22 cellular contexts compared by ENCODE assay signal in genomic region chr19:38273499-38273898, GRCh38. TPM values are rescaled to one million over a fixed set of nuclear protein-coding genes. Genes with fewer than 3 reads are reported as not detected.
DNase-seq lines count a peak whose midpoint lies in the region; ATAC-seq, FAIRE-seq and TF ChIP-seq lines count a peak whose summit lies in the region.
"Had no signal": no experiment of that assay in that cellular context is flagged by ENCODE, and none has a peak within 500 bp of the region (broad histone marks: within the 10 kb centered on the region; RNA-seq: fewer than 3 reads in every experiment).

No MANE protein-coding gene starts in this region.

- peaks cover 9% of the 10 kb centered on the region; the same call in 1 of the 2 replicates for H3F3A ChIP-seq in GM23338 (replicated peaks; ENCODE audit: low read depth)

- H4K20me1 ChIP-seq in GM23338 (replicated peaks; ENCODE audit: insufficient read depth), result peaks cover 76% of the 10 kb centered on the region
- H4K20me1 ChIP-seq in HepG2 (ENCODE audit: insufficient read depth, low read length), result no peaks in the 10 kb centered on the region

- no peak overlapping the region for H3K9ac ChIP-seq in HepG2 (ENCODE audit: insufficient read depth, low read depth, low read length)

- in situ Hi-C loops in HepG2 (cut with HindIII; ENCODE audit: extremely low pct_ligation_motif_present, low pct_unique_long_range_greater_than_20kb), result no loop called here

- H2AFZ ChIP-seq in GM23338 (no peak overlapping the region), HepG2 (ENCODE audit: low read length) (no peak overlapping the region)

- no peak overlapping the region for H3K4me3 ChIP-seq in GM23338
- H3K4me3 ChIP-seq in Peyer's patch, result no peak overlapping the region
- H3K4me3 ChIP-seq in HepG2 (replicated peaks in 1 of 3; ENCODE audit: insufficient read depth in 1 of 3, low read depth in 2 of 3, low read length in 3 of 3), result no peak overlapping the region
- H3K4me3 ChIP-seq: right atrium auricular region, testis had no signal

- TF ChIP-seq RAD21 in HepG2 (CRISPR knock-in tag; IDR thresholded peaks at IDR 0.05), result no peak

- H3K27me3 Mint-ChIP-seq in GM23338 (ENCODE audit: insufficient read depth, low read depth, poor library complexity), result no peaks in the 10 kb centered on the region
- H3K27me3 Mint-ChIP-seq: activated CD4-positive, alpha-beta T cell treated with anti-CD3 and anti-CD28 coated beads for 36 hours had no signal

- H3K36me3 ChIP-seq in GM23338 (ENCODE audit: insufficient read depth) (no peaks in the 10 kb centered on the region), Peyer's patch (no peaks in the 10 kb centered on the region), HepG2 (replicated peaks in 1 of 2; ENCODE audit: control insufficient read depth in 1 of 2, insufficient read depth in 2 of 2, low read length in 2 of 2) (no peaks in the 10 kb centered on the region)
- H3K36me3 ChIP-seq: neutrophil, right atrium auricular region had no signal

- no peak overlapping the region for H3K4me2 ChIP-seq in GM23338
- H3K4me2 ChIP-seq in HepG2 (ENCODE audit: low read depth, low read length), result no peak overlapping the region

- H3K27ac ChIP-seq in GM23338 (ENCODE audit: low read depth) (peak overlapping the region; percentile 56; the same call in 1 of the 2 replicates), Peyer's patch (peak overlapping the region in 3 of 4 donors; percentile 47 to 84 (median 78)), HepG2 (ENCODE audit: extremely low read length, insufficient read depth, low read length) (no peak overlapping the region)
- H3K27ac ChIP-seq: neutrophil, right atrium auricular region, testis had no signal

- ATAC-seq in GM23338 (no peak), HepG2 (no peak), GM18519 (IDR thresholded peaks at IDR 0.05; ENCODE audit: low FRiP score, unreplicated experiment) (no peak)
- ATAC-seq: activated CD4-positive, alpha-beta T cell treated with anti-CD3 and anti-CD28 coated beads for 36 hours; activated naive CD4-positive, alpha-beta T cell treated with anti-CD3 and anti-CD28 coated beads, Interleukin-2, amount 50 U/mL, for 72 hours; CD8-positive, alpha-beta T cell; left cardiac atrium had no signal

- POLR2A ChIA-PET in HepG2 (lab: Yijun Ruan, JAX), result no interaction called here

- no peak for FAIRE-seq in HepG2 (lab: Jason Lieb, UNC)
- FAIRE-seq: H54 had no signal

- H3K9me2 ChIP-seq in GM23338 (ENCODE audit: insufficient read depth), result no peaks in the 10 kb centered on the region

- no peak overlapping the region for H3K4me3 Mint-ChIP-seq in GM23338
- H3K4me3 Mint-ChIP-seq: activated CD4-positive, alpha-beta T cell treated with anti-CD3 and anti-CD28 coated beads for 36 hours; CD8-positive, alpha-beta T cell had no signal

- H3K79me2 ChIP-seq in GM23338 (replicated peaks; ENCODE audit: insufficient read depth) (peaks cover 100% of the 10 kb centered on the region), HepG2 (ENCODE audit: insufficient read depth, low read length) (no peaks in the 10 kb centered on the region)

- H3K4me1 Mint-ChIP-seq in GM23338, result peaks cover 10% of the 10 kb centered on the region; the same call in 2 of the 3 replicates

- H3K4me1 ChIP-seq in GM23338 (ENCODE audit: insufficient read depth), result peaks cover 7% of the 10 kb centered on the region
- H3K4me1 ChIP-seq in Peyer's patch, result peaks cover 0 to 53% (median 0%) of the 10 kb centered on the region in 4 donors
- H3K4me1 ChIP-seq in HepG2 (ENCODE audit: insufficient read depth, low read length), result peaks cover 45% of the 10 kb centered on the region

- peaks cover 17% of the 10 kb centered on the region; the same call in 2 of the 3 replicates for H3K36me3 Mint-ChIP-seq in GM23338 (ENCODE audit: low read depth)
- H3K36me3 Mint-ChIP-seq: activated naive CD4-positive, alpha-beta T cell treated with anti-CD3 and anti-CD28 coated beads, Interleukin-2, amount 50 U/mL, for 72 hours had no signal

- TF ChIP-seq EP300 in HepG2 (IDR thresholded peaks at IDR 0.05; ENCODE audit: low read depth in 2 of 2, low read length in 2 of 2), result no peak
- no peak for TF ChIP-seq EP300 in HepG2 (CRISPR knock-in tag; IDR thresholded peaks at IDR 0.05; ENCODE audit: borderline replicate concordance)

- intact Hi-C loops in HepG2 (cut with micrococcal nuclease; ENCODE audit: unreplicated experiment), result no loop called here

- TF ChIP-seq CTCF in GM23338 (conservative IDR thresholded peaks at IDR 0.05; ENCODE audit: low read depth in 2 of 2), result no peak
- TF ChIP-seq CTCF in Peyer's patch (IDR thresholded peaks at IDR 0.05), result no peak
- no peak for TF ChIP-seq CTCF in HepG2 (CRISPR knock-in tag; IDR thresholded peaks at IDR 0.05)

- H3K27me3 ChIP-seq in GM23338 (ENCODE audit: insufficient read depth) (no peaks in the 10 kb centered on the region), Peyer's patch (no peaks in the 10 kb centered on the region), HepG2 (ENCODE audit: control insufficient read depth in 1 of 2, insufficient read depth in 2 of 2, low read length in 2 of 2) (peaks cover 0 to 1% of the 10 kb centered on the region in 2 experiments; a peak in 1 of 5 replicates)
- H3K27me3 ChIP-seq: neutrophil, right atrium auricular region, testis had no signal

- no TSS peak for BruUV-seq in HepG2 (replicated peaks; lab: Mats Ljungman, UMichigan)

- CTCF ChIA-PET in HepG2 (lab: Yijun Ruan, JAX; ENCODE audit: low intra/inter-chr PET ratio, low total read pairs), result no interaction called here

- TF ChIP-seq POLR2A in Peyer's patch (IDR thresholded peaks at IDR 0.05) (peak in 1 of 2 donors; percentile 44), HepG2 (IDR thresholded peaks at IDR 0.05; ENCODE audit: insufficient read depth in 1 of 2, low read depth in 2 of 2, low read length in 2 of 2) (no peak)

- H3K9me3 ChIP-seq in Peyer's patch (no peaks in the 10 kb centered on the region), HepG2 (ENCODE audit: low read length) (no peaks in the 10 kb centered on the region)
- H3K9me3 ChIP-seq: neutrophil, right atrium auricular region, testis had no signal

- H3K9me3 Mint-ChIP-seq in GM23338, result no peaks in the 10 kb centered on the region
- H3K9me3 Mint-ChIP-seq: activated naive CD4-positive, alpha-beta T cell treated with anti-CD3 and anti-CD28 coated beads, Interleukin-2, amount 50 U/mL, for 72 hours; CD8-positive, alpha-beta T cell had no signal

- WGBS in HepG2 (ENCODE audit: low lambda C conversion rate), result 4% methylated on average over 2 of the region's 2 CpGs

- DNase-seq in GM23338 (ENCODE audit: low spot score), result no peak
- DNase-seq in Peyer's patch, result peak in 2 of 3 donors; percentile 78 to 88
- no peak for DNase-seq in HepG2 (ENCODE audit: low spot score)
- DNase-seq in renal cortical epithelial cell (ENCODE audit: low read depth), result peak; percentile 66
- no peak for DNase-seq in SHP77 (lab: John Stamatoyannopoulos, UW)
- no peak for DNase-seq in NOMO-1 treated with DMSO at 0.1 percent for 48 hours (lab: John Stamatoyannopoulos, UW; ENCODE audit: unreplicated experiment)
- DNase-seq in DMS114 treated with DMSO at 0.1 percent for 48 hours (lab: John Stamatoyannopoulos, UW; ENCODE audit: unreplicated experiment), result no peak
- DNase-seq: activated CD4-positive, alpha-beta T cell treated with anti-CD3 and anti-CD28 coated beads for 36 hours; CD8-positive, alpha-beta T cell; DND-41; left cardiac atrium; NCI-H1105 treated with DMSO at 0.1 percent for 48 hours; NCI-H510A treated with DMSO at 0.1 percent for 48 hours; stimulated activated CD4-positive, alpha-beta T cell treated with anti-CD3 and anti-CD28 coated beads, Interleukin-15, amount 100 ng/mL, for 24 hours; testis had no signal

- H3K27ac Mint-ChIP-seq in GM23338, result no peak overlapping the region
- H3K27ac Mint-ChIP-seq: activated CD4-positive, alpha-beta T cell treated with anti-CD3 and anti-CD28 coated beads for 36 hours; activated naive CD4-positive, alpha-beta T cell treated with anti-CD3 and anti-CD28 coated beads, Interleukin-2, amount 50 U/mL, for 72 hours; CD8-positive, alpha-beta T cell had no signal

RNA-seq across cellular contexts. Expression of gene SPINT2, which starts 9.1 kb away (rescaled TPM):
- total RNA-seq in GM23338 (2014; rRNA removed; shearing (Covaris generic)), result 382 and 468 TPM in 2 replicates
- 298 and 319 TPM in 2 replicates for polyA plus RNA-seq in GM23338 (2016; fragmentation: Nextera tagmentation; extraction: Ambion mirVana)
- 1,000 to 10,000 TPM in 2 of 4 donors, 100 to 1,000 TPM in 2; 158 to 1,321 (median 873) TPM for total RNA-seq in Peyer's patch
- 0.24 and 0.31 TPM in 2 replicates for total RNA-seq in HepG2 (2016; rRNA removed; fragmentation: Illumina TruSeq; extraction: Trizol)
- 0.18 and 0.40 TPM in 2 replicates for total RNA-seq in HepG2 (2016; cell fraction: cytosol; rRNA removed; fragmentation: Illumina TruSeq; extraction: Trizol; ENCODE audit: low read depth)
- total RNA-seq in HepG2 (2016; cell fraction: insoluble cytoplasmic fraction; rRNA removed; fragmentation: Illumina TruSeq; extraction: Trizol), result 0.30 and 0.37 TPM in 2 replicates
- 0.22 TPM in 1 of 2 replicates, not detected in the other for total RNA-seq in HepG2 (2016; cell fraction: membrane; rRNA removed; fragmentation: Illumina TruSeq; extraction: Trizol)
- total RNA-seq in HepG2 (2016; cell fraction: nucleus; rRNA removed; fragmentation: Illumina TruSeq; extraction: Trizol), result 0.44 TPM in 1 of 2 replicates, not detected in the other
- 0.77 and 0.97 TPM in 2 replicates for polyA plus RNA-seq in HepG2 (2011; rRNA removed)
- 0.38 and 0.83 TPM in 2 replicates for polyA plus RNA-seq in HepG2 (2011; cell fraction: cytosol; rRNA removed)
- 0.21 and 0.35 TPM in 2 replicates for polyA plus RNA-seq in HepG2 (2011; cell fraction: nucleus; rRNA removed)
- 0.31 and 0.39 TPM in 2 replicates for polyA plus RNA-seq in HepG2 (2012)
- not detected in 2 replicates for polyA plus RNA-seq in HepG2 (2016; cell fraction: cytosol; fragmentation: Illumina TruSeq; extraction: Trizol; ENCODE audit: low read depth)
- 0.26 and 0.46 TPM in 2 replicates for polyA plus RNA-seq in HepG2 (2016; cell fraction: insoluble cytoplasmic fraction; fragmentation: Illumina TruSeq; extraction: Trizol; ENCODE audit: low read depth)
- polyA plus RNA-seq in HepG2 (2016; cell fraction: membrane; fragmentation: Illumina TruSeq; extraction: Trizol; ENCODE audit: low read depth), result 0.13 TPM in 1 of 2 replicates, not detected in the other
- polyA plus RNA-seq in HepG2 (2016; cell fraction: nucleus; fragmentation: Illumina TruSeq; extraction: Trizol; ENCODE audit: insufficient read depth, low read depth), result 0.60 and 1.7 TPM in 2 replicates
- polyA minus RNA-seq in HepG2 (2011; rRNA and poly(A)+ RNA removed; ENCODE audit: low replicate concordance), result 0.56 and 17.3 TPM in 2 replicates
- polyA minus RNA-seq in HepG2 (2011; cell fraction: cytosol; rRNA and poly(A)+ RNA removed), result not detected in 2 replicates
- polyA minus RNA-seq in HepG2 (2011; cell fraction: nucleus; rRNA and poly(A)+ RNA removed), result 0.26 TPM in 1 of 2 replicates, not detected in the other
- 535 and 1,121 TPM in 2 replicates for total RNA-seq in renal cortical epithelial cell

RNA-seq across cellular contexts. Expression of gene PPP1R14A, which starts 17.3 kb away (rescaled TPM):
- total RNA-seq in GM23338 (2014; rRNA removed; shearing (Covaris generic)), result 9.4 and 14.5 TPM in 2 replicates
- polyA plus RNA-seq in GM23338 (2016; fragmentation: Nextera tagmentation; extraction: Ambion mirVana) (76.2 and 77.5 TPM in 2 replicates), HepG2 (2011; rRNA removed) (not detected in 2 replicates)
- total RNA-seq in Peyer's patch (10 to 100 TPM in 2 of 4 donors, 1 to 10 TPM in 2; 8.2 to 28.1 (median 17.7) TPM), HepG2 (2016; rRNA removed; fragmentation: Illumina TruSeq; extraction: Trizol) (not detected in 2 replicates), renal cortical epithelial cell (0.75 and 4.5 TPM in 2 replicates)
- not detected in 2 replicates for total RNA-seq in HepG2 (2016; cell fraction: cytosol; rRNA removed; fragmentation: Illumina TruSeq; extraction: Trizol; ENCODE audit: low read depth)
- total RNA-seq in HepG2 (2016; cell fraction: insoluble cytoplasmic fraction; rRNA removed; fragmentation: Illumina TruSeq; extraction: Trizol), result not detected in 2 replicates
- not detected in 2 replicates for total RNA-seq in HepG2 (2016; cell fraction: membrane; rRNA removed; fragmentation: Illumina TruSeq; extraction: Trizol)
- not detected in 2 replicates for total RNA-seq in HepG2 (2016; cell fraction: nucleus; rRNA removed; fragmentation: Illumina TruSeq; extraction: Trizol)
- not detected in 2 replicates for polyA plus RNA-seq in HepG2 (2011; cell fraction: cytosol; rRNA removed)
- polyA plus RNA-seq in HepG2 (2011; cell fraction: nucleus; rRNA removed), result not detected in 2 replicates
- not detected in 2 replicates for polyA plus RNA-seq in HepG2 (2012)
- polyA plus RNA-seq in HepG2 (2016; cell fraction: cytosol; fragmentation: Illumina TruSeq; extraction: Trizol; ENCODE audit: low read depth), result not detected in 2 replicates
- not detected in 2 replicates for polyA plus RNA-seq in HepG2 (2016; cell fraction: insoluble cytoplasmic fraction; fragmentation: Illumina TruSeq; extraction: Trizol; ENCODE audit: low read depth)
- not detected in 2 replicates for polyA plus RNA-seq in HepG2 (2016; cell fraction: membrane; fragmentation: Illumina TruSeq; extraction: Trizol; ENCODE audit: low read depth)
- not detected in 2 replicates for polyA plus RNA-seq in HepG2 (2016; cell fraction: nucleus; fragmentation: Illumina TruSeq; extraction: Trizol; ENCODE audit: insufficient read depth, low read depth)
- not detected in 2 replicates for polyA minus RNA-seq in HepG2 (2011; rRNA and poly(A)+ RNA removed; ENCODE audit: low replicate concordance)
- polyA minus RNA-seq in HepG2 (2011; cell fraction: cytosol; rRNA and poly(A)+ RNA removed), result not detected in 2 replicates
- not detected in 2 replicates for polyA minus RNA-seq in HepG2 (2011; cell fraction: nucleus; rRNA and poly(A)+ RNA removed)
- total RNA-seq: CD8-positive, alpha-beta T cell; HT1080; LHCN-M2 had no signal

RNA-seq across cellular contexts. Expression of gene C19orf33, which starts 30.6 kb away (rescaled TPM):
- 26.7 and 58.9 TPM in 2 replicates for total RNA-seq in GM23338 (2014; rRNA removed; shearing (Covaris generic))
- 72.2 and 95.5 TPM in 2 replicates for polyA plus RNA-seq in GM23338 (2016; fragmentation: Nextera tagmentation; extraction: Ambion mirVana)
- 100 to 1,000 TPM in 3 of 4 donors, 10 to 100 TPM in 1; 39.6 to 444 (median 348) TPM for total RNA-seq in Peyer's patch
- 2.8 and 3.3 TPM in 2 replicates for total RNA-seq in HepG2 (2016; rRNA removed; fragmentation: Illumina TruSeq; extraction: Trizol)
- total RNA-seq in HepG2 (2016; cell fraction: cytosol; rRNA removed; fragmentation: Illumina TruSeq; extraction: Trizol; ENCODE audit: low read depth), result 6.4 and 6.6 TPM in 2 replicates
- total RNA-seq in HepG2 (2016; cell fraction: insoluble cytoplasmic fraction; rRNA removed; fragmentation: Illumina TruSeq; extraction: Trizol), result 2.5 and 4.8 TPM in 2 replicates
- 4.6 and 6.3 TPM in 2 replicates for total RNA-seq in HepG2 (2016; cell fraction: membrane; rRNA removed; fragmentation: Illumina TruSeq; extraction: Trizol)
- total RNA-seq in HepG2 (2016; cell fraction: nucleus; rRNA removed; fragmentation: Illumina TruSeq; extraction: Trizol), result 3.4 and 3.9 TPM in 2 replicates
- 2.5 and 3.2 TPM in 2 replicates for polyA plus RNA-seq in HepG2 (2011; rRNA removed)
- polyA plus RNA-seq in HepG2 (2011; cell fraction: cytosol; rRNA removed), result 4.3 and 4.5 TPM in 2 replicates
- polyA plus RNA-seq in HepG2 (2011; cell fraction: nucleus; rRNA removed), result 1.1 and 1.5 TPM in 2 replicates
- polyA plus RNA-seq in HepG2 (2012), result 1.5 and 3.1 TPM in 2 replicates
- polyA plus RNA-seq in HepG2 (2016; cell fraction: cytosol; fragmentation: Illumina TruSeq; extraction: Trizol; ENCODE audit: low read depth), result 7.0 and 8.9 TPM in 2 replicates
- 3.1 and 5.6 TPM in 2 replicates for polyA plus RNA-seq in HepG2 (2016; cell fraction: insoluble cytoplasmic fraction; fragmentation: Illumina TruSeq; extraction: Trizol; ENCODE audit: low read depth)
- 4.1 and 4.8 TPM in 2 replicates for polyA plus RNA-seq in HepG2 (2016; cell fraction: membrane; fragmentation: Illumina TruSeq; extraction: Trizol; ENCODE audit: low read depth)
- 2.8 TPM in 1 of 2 replicates, not detected in the other for polyA plus RNA-seq in HepG2 (2016; cell fraction: nucleus; fragmentation: Illumina TruSeq; extraction: Trizol; ENCODE audit: insufficient read depth, low read depth)
- polyA minus RNA-seq in HepG2 (2011; rRNA and poly(A)+ RNA removed; ENCODE audit: low replicate concordance), result 14.8 TPM in 1 of 2 replicates, not detected in the other
- not detected in 2 replicates for polyA minus RNA-seq in HepG2 (2011; cell fraction: cytosol; rRNA and poly(A)+ RNA removed)
- polyA minus RNA-seq in HepG2 (2011; cell fraction: nucleus; rRNA and poly(A)+ RNA removed), result 1.2 TPM in 1 of 2 replicates, not detected in the other
- total RNA-seq in renal cortical epithelial cell, result 1.7 and 148 TPM in 2 replicates
- total RNA-seq: activated CD4-positive, alpha-beta T cell treated with anti-CD3 and anti-CD28 coated beads for 36 hours; activated naive CD4-positive, alpha-beta T cell treated with anti-CD3 and anti-CD28 coated beads, Interleukin-2, amount 50 U/mL, for 72 hours; CD8-positive, alpha-beta T cell; LHCN-M2 had no signal

RNA-seq across cellular contexts. Expression of gene YIF1B, which starts 42.2 kb away (rescaled TPM):
- total RNA-seq in GM23338 (2014; rRNA removed; shearing (Covaris generic)), result 102 and 106 TPM in 2 replicates
- polyA plus RNA-seq in GM23338 (2016; fragmentation: Nextera tagmentation; extraction: Ambion mirVana) (82.8 and 88.0 TPM in 2 replicates), HepG2 (2011; rRNA removed) (85.2 and 95.6 TPM in 2 replicates)
- total RNA-seq in Peyer's patch (10 to 100 TPM; 11.6 to 31.4 (median 15.0) TPM), HepG2 (2016; rRNA removed; fragmentation: Illumina TruSeq; extraction: Trizol) (22.1 and 41.4 TPM in 2 replicates), renal cortical epithelial cell (51.3 and 72.8 TPM in 2 replicates)
- 12.1 and 13.3 TPM in 2 replicates for total RNA-seq in HepG2 (2016; cell fraction: cytosol; rRNA removed; fragmentation: Illumina TruSeq; extraction: Trizol; ENCODE audit: low read depth)
- 22.4 and 41.9 TPM in 2 replicates for total RNA-seq in HepG2 (2016; cell fraction: insoluble cytoplasmic fraction; rRNA removed; fragmentation: Illumina TruSeq; extraction: Trizol)
- 14.7 and 18.6 TPM in 2 replicates for total RNA-seq in HepG2 (2016; cell fraction: membrane; rRNA removed; fragmentation: Illumina TruSeq; extraction: Trizol)
- total RNA-seq in HepG2 (2016; cell fraction: nucleus; rRNA removed; fragmentation: Illumina TruSeq; extraction: Trizol), result 27.0 and 34.8 TPM in 2 replicates
- 78.6 and 141 TPM in 2 replicates for polyA plus RNA-seq in HepG2 (2011; cell fraction: cytosol; rRNA removed)
- 73.7 and 97.1 TPM in 2 replicates for polyA plus RNA-seq in HepG2 (2011; cell fraction: nucleus; rRNA removed)
- polyA plus RNA-seq in HepG2 (2012), result 33.8 and 38.8 TPM in 2 replicates
- 19.2 and 22.6 TPM in 2 replicates for polyA plus RNA-seq in HepG2 (2016; cell fraction: cytosol; fragmentation: Illumina TruSeq; extraction: Trizol; ENCODE audit: low read depth)
- 24.5 and 27.8 TPM in 2 replicates for polyA plus RNA-seq in HepG2 (2016; cell fraction: insoluble cytoplasmic fraction; fragmentation: Illumina TruSeq; extraction: Trizol; ENCODE audit: low read depth)
- polyA plus RNA-seq in HepG2 (2016; cell fraction: membrane; fragmentation: Illumina TruSeq; extraction: Trizol; ENCODE audit: low read depth), result 17.9 and 18.5 TPM in 2 replicates
- 58.4 and 61.4 TPM in 2 replicates for polyA plus RNA-seq in HepG2 (2016; cell fraction: nucleus; fragmentation: Illumina TruSeq; extraction: Trizol; ENCODE audit: insufficient read depth, low read depth)
- 67.3 and 95.2 TPM in 2 replicates for polyA minus RNA-seq in HepG2 (2011; rRNA and poly(A)+ RNA removed; ENCODE audit: low replicate concordance)
- polyA minus RNA-seq in HepG2 (2011; cell fraction: cytosol; rRNA and poly(A)+ RNA removed), result 29.1 and 32.2 TPM in 2 replicates
- polyA minus RNA-seq in HepG2 (2011; cell fraction: nucleus; rRNA and poly(A)+ RNA removed), result 7.9 and 10.6 TPM in 2 replicates

RNA-seq across cellular contexts. Expression of gene KCNK6, which starts 46.1 kb away (rescaled TPM):
- total RNA-seq in GM23338 (2014; rRNA removed; shearing (Covaris generic)), result 9.9 and 14.6 TPM in 2 replicates
- 9.0 and 9.4 TPM in 2 replicates for polyA plus RNA-seq in GM23338 (2016; fragmentation: Nextera tagmentation; extraction: Ambion mirVana)
- 10 to 100 TPM in 2 of 4 donors, 1 to 10 TPM in 2; 7.4 to 19.3 (median 12.3) TPM for total RNA-seq in Peyer's patch
- total RNA-seq in HepG2 (2016; rRNA removed; fragmentation: Illumina TruSeq; extraction: Trizol), result not detected in 2 replicates
- 0.10 TPM in 1 of 2 replicates, not detected in the other for total RNA-seq in HepG2 (2016; cell fraction: cytosol; rRNA removed; fragmentation: Illumina TruSeq; extraction: Trizol; ENCODE audit: low read depth)
- 0.02 TPM in 1 of 2 replicates, not detected in the other for total RNA-seq in HepG2 (2016; cell fraction: insoluble cytoplasmic fraction; rRNA removed; fragmentation: Illumina TruSeq; extraction: Trizol)
- total RNA-seq in HepG2 (2016; cell fraction: membrane; rRNA removed; fragmentation: Illumina TruSeq; extraction: Trizol), result not detected in 2 replicates
- 0.09 TPM in 1 of 2 replicates, not detected in the other for total RNA-seq in HepG2 (2016; cell fraction: nucleus; rRNA removed; fragmentation: Illumina TruSeq; extraction: Trizol)
- polyA plus RNA-seq in HepG2 (2011; rRNA removed), result 0.03 TPM in 2 replicates
- 0.01 and 0.04 TPM in 2 replicates for polyA plus RNA-seq in HepG2 (2011; cell fraction: cytosol; rRNA removed)
- polyA plus RNA-seq in HepG2 (2011; cell fraction: nucleus; rRNA removed), result 0.02 TPM in 1 of 2 replicates, not detected in the other
- 0.04 TPM in 2 replicates for polyA plus RNA-seq in HepG2 (2012)
- 0.01 TPM in 1 of 2 replicates, not detected in the other for polyA plus RNA-seq in HepG2 (2016; cell fraction: cytosol; fragmentation: Illumina TruSeq; extraction: Trizol; ENCODE audit: low read depth)
- polyA plus RNA-seq in HepG2 (2016; cell fraction: insoluble cytoplasmic fraction; fragmentation: Illumina TruSeq; extraction: Trizol; ENCODE audit: low read depth), result not detected in 2 replicates
- polyA plus RNA-seq in HepG2 (2016; cell fraction: membrane; fragmentation: Illumina TruSeq; extraction: Trizol; ENCODE audit: low read depth), result not detected in 2 replicates
- polyA plus RNA-seq in HepG2 (2016; cell fraction: nucleus; fragmentation: Illumina TruSeq; extraction: Trizol; ENCODE audit: insufficient read depth, low read depth), result 0.12 TPM in 1 of 2 replicates, not detected in the other
- 0.07 and 0.12 TPM in 2 replicates for polyA minus RNA-seq in HepG2 (2011; rRNA and poly(A)+ RNA removed; ENCODE audit: low replicate concordance)
- polyA minus RNA-seq in HepG2 (2011; cell fraction: cytosol; rRNA and poly(A)+ RNA removed), result not detected in 2 replicates
- not detected in 2 replicates for polyA minus RNA-seq in HepG2 (2011; cell fraction: nucleus; rRNA and poly(A)+ RNA removed)
- total RNA-seq in renal cortical epithelial cell, result 8.4 and 25.5 TPM in 2 replicates

Comparison
In these comparisons a context has a peak if more than half of its experiments do, and no peak if none do; other contexts are left out.
1. DNase-seq: peak in Peyer's patch (2 of 3) and renal cortical epithelial cell (single experiment); none in GM23338 (single experiment), HepG2 (single experiment), SHP77 (0 of 2), NOMO-1 treated with DMSO at 0.1 percent for 48 hours (single experiment) and DMS114 treated with DMSO at 0.1 percent for 48 hours (single experiment).
2. RNA of gene SPINT2, which starts 9.1 kb away (total RNA-seq): 158 to 1,321 TPM in Peyer's patch, 535 to 1,121 TPM in renal cortical epithelial cell and 382 to 468 TPM in GM23338; 0.18 to 0.44 TPM in HepG2; every median in the first group is over 100 times any median in the second.